In the genomic region with DNA sequence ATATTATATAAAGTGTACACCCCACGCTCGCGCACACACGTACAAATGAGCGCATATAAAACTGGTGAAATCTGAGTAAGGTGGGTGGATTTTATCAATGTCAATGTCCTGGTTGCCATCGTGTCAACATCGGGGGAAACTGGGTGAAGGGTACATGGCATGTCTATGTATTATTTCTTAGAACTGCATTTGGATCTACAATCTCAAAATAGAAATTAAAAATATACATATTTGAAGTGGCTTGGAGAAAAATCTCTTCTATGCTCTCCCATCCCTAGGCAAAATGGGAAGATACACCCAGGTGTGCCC, we compare ENCODE assay signal across 2 cellular contexts.
TF ChIP-seq lines count a peak whose summit lies in the region.

No MANE protein-coding gene starts in this region.

TF ChIP-seq in A549, 52 proteins besides CTCF, POLR2A, EP300 and RAD21 (continued from another document):
- TF ChIP-seq, protein P1, sequence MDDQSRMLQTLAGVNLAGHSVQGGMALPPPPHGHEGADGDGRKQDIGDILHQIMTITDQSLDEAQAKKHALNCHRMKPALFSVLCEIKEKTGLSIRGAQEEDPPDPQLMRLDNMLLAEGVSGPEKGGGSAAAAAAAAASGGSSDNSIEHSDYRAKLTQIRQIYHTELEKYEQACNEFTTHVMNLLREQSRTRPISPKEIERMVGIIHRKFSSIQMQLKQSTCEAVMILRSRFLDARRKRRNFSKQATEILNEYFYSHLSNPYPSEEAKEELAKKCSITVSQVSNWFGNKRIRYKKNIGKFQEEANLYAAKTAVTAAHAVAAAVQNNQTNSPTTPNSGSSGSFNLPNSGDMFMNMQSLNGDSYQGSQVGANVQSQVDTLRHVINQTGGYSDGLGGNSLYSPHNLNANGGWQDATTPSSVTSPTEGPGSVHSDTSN (IDR thresholded peaks at IDR 0.05) = no peak
- TF ChIP-seq CBX8 (IDR thresholded peaks at IDR 0.05) = peak; percentile 19; the same call in 1 of the 2 replicates

TF ChIP-seq in IMR-90, 13 proteins besides CTCF, POLR2A, EP300 and RAD21 (continued from another document):
- TF ChIP-seq, protein P2, sequence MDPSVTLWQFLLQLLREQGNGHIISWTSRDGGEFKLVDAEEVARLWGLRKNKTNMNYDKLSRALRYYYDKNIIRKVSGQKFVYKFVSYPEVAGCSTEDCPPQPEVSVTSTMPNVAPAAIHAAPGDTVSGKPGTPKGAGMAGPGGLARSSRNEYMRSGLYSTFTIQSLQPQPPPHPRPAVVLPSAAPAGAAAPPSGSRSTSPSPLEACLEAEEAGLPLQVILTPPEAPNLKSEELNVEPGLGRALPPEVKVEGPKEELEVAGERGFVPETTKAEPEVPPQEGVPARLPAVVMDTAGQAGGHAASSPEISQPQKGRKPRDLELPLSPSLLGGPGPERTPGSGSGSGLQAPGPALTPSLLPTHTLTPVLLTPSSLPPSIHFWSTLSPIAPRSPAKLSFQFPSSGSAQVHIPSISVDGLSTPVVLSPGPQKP (IDR thresholded peaks at IDR 0.05; ENCODE audit: borderline replicate concordance, low read depth, low read length) = no peak
